ENCODE assay signal across 8 cellular contexts in genomic region chr1:21254335-21254951, GRCh38. TPM values are rescaled to one million over a fixed set of nuclear protein-coding genes. Genes with fewer than 3 reads are reported as not detected.
A peak's percentile ranks its signal among the peaks of the same experiment; 100 is the strongest.
DNase-seq lines count a peak whose midpoint lies in the region; ATAC-seq, FAIRE-seq and TF ChIP-seq lines count a peak whose summit lies in the region.

No MANE protein-coding gene starts in this region.

- H3K4me1 ChIP-seq in BLaER1 treated with 17β-estradiol and CSF1 and Interleukin-3, amounts not matched to agents 10 nM and 100 nM = peaks cover 9 to 32% (median 25%) of the 10 kb centered on the region in 10 experiments
- peaks cover 40 to 42% (median 41%) of the 10 kb centered on the region in 3 donors for H3K4me1 ChIP-seq in pancreas

- peaks cover 31% of the 10 kb centered on the region for H3K4me1 Mint-ChIP-seq in T-helper 17 cell

- H3K9me3 ChIP-seq in BLaER1 treated with 17β-estradiol and CSF1 and Interleukin-3, amounts not matched to agents 10 nM and 100 nM (replicated peaks in 1 of 11) = no peaks in the 10 kb centered on the region
- H3K9me3 ChIP-seq in pancreas (no peaks in the 10 kb centered on the region), T-helper 17 cell (ENCODE audit: control insufficient read depth, low read length, poor library complexity, severe bottlenecking) (no peaks in the 10 kb centered on the region)

- no peaks in the 10 kb centered on the region for H3K27me3 Mint-ChIP-seq in T-helper 17 cell

- H3K9ac ChIP-seq in BLaER1 treated with 17β-estradiol and CSF1 and Interleukin-3, amounts not matched to agents 10 nM and 100 nM = peak overlapping the region in 8 of 11 experiments; percentile 5 to 62 (median 38); a peak in 15 of 22 replicates

- H3K36me3 ChIP-seq in BLaER1 treated with 17β-estradiol and CSF1 and Interleukin-3, amounts not matched to agents 10 nM and 100 nM = peaks cover 0 to 17% (median 4%) of the 10 kb centered on the region in 11 experiments; a peak in 7 of 22 replicates
- H3K36me3 ChIP-seq in pancreas = peaks cover 0 to 38% (median 9%) of the 10 kb centered on the region in 3 donors

- peak overlapping the region in 8 of 11 experiments; percentile 0 to 60 (median 38); a peak in 11 of 22 replicates for H3K27ac ChIP-seq in BLaER1 treated with 17β-estradiol and CSF1 and Interleukin-3, amounts not matched to agents 10 nM and 100 nM
- peak overlapping the region; percentile 34 to 95 (median 90) for H3K27ac ChIP-seq in pancreas

- H4K20me1 ChIP-seq in BLaER1 treated with 17β-estradiol and CSF1 and Interleukin-3, amounts not matched to agents 10 nM and 100 nM = peaks cover 0 to 20% (median 8%) of the 10 kb centered on the region in 11 experiments; a peak in 7 of 22 replicates

- H3K4me3 Mint-ChIP-seq in T-helper 17 cell = no peak overlapping the region

- no peak overlapping the region for H3K4me3 ChIP-seq in BLaER1 treated with 17β-estradiol and CSF1 and Interleukin-3, amounts not matched to agents 10 nM and 100 nM
- H3K4me3 ChIP-seq in pancreas = no peak overlapping the region

- no peak for TF ChIP-seq POLR2A in H54 (IDR thresholded peaks at IDR 0.05; ENCODE audit: low read depth, low read length)

- FAIRE-seq in pancreas (lab: Jason Lieb, UNC) (no peak), H54 (lab: Jason Lieb, UNC) (no peak)

- no peak overlapping the region for H3K27ac Mint-ChIP-seq in T-helper 17 cell

- intact Hi-C loops in pancreas (cut with DNase I) = loop anchor here in 1 of 3 donors (2.0 kb wide), 1 partner anchor 114 kb away; no protein-coding TSS in a partner anchor

- peaks cover 0 to 13% (median 0%) of the 10 kb centered on the region in 11 experiments; a peak in 3 of 22 replicates for H3K27me3 ChIP-seq in BLaER1 treated with 17β-estradiol and CSF1 and Interleukin-3, amounts not matched to agents 10 nM and 100 nM
- no peaks in the 10 kb centered on the region for H3K27me3 ChIP-seq in pancreas

- 51% methylated on average over 8 of the region's 8 CpGs for WGBS in pancreas, 2 donors

- H3K36me3 Mint-ChIP-seq in T-helper 17 cell (ENCODE audit: low read depth) = peaks cover 7% of the 10 kb centered on the region

- H3K4me2 ChIP-seq in BLaER1 treated with 17β-estradiol and CSF1 and Interleukin-3, amounts not matched to agents 10 nM and 100 nM = peak overlapping the region; percentile 42 to 78 (median 67)

- ATAC-seq in pancreas (peak in 2 of 4 donors; percentile 3 to 7), GM21723 (IDR thresholded peaks at IDR 0.05; ENCODE audit: unreplicated experiment) (no peak), T-helper 17 cell (no peak)

- DNase-seq in RPMI7951 (ENCODE audit: low read depth) (peak; percentile 89), fibroblast of peridontal ligament (ENCODE audit: extremely low read depth) (peak; percentile 65), pancreas (peak in 2 of 6 donors; percentile 34 to 38), H54 (ENCODE audit: insufficient read length, low spot score) (no peak), T-helper 17 cell (no peak), UCSD-AML1 (lab: John Stamatoyannopoulos, UW; ENCODE audit: unreplicated experiment) (no peak)

- no peak for TF ChIP-seq CTCF in pancreas (IDR thresholded peaks at IDR 0.05)

RNA-seq across cellular contexts. Expression of gene ECE1, which starts 35.8 kb away (rescaled TPM):
- 112 and 131 TPM in 2 replicates for total RNA-seq in RPMI7951 (2014; rRNA removed; shearing (Covaris generic))
- total RNA-seq in pancreas (100 to 1,000 TPM in 2 of 6 donors, 10 to 100 TPM in 4; 68.4 to 141 (median 89.1) TPM), T-helper 17 cell (100 to 1,000 TPM; 116 to 117 TPM)
- 10 to 100 TPM; 38.1 to 59.8 TPM for polyA plus RNA-seq in pancreas

Comparison
In these comparisons a context has a peak if more than half of its experiments do, and no peak if none do; other contexts are left out.
1. DNase-seq: peak in RPMI7951 (single experiment) and fibroblast of peridontal ligament (single experiment); none in H54 (single experiment), T-helper 17 cell (0 of 3) and UCSD-AML1 (single experiment).